1 cellular context compared by ENCODE assay signal in genomic region chr1:205631727-205632373, GRCh38.
TF ChIP-seq lines count a peak whose summit lies in the region.

Gene ELK4 (minus strand): TSS chr1:205632011. CDS start chr1:205623882, 8,129 bp downstream.

TF ChIP-seq in HepG2, 621 proteins besides CTCF, POLR2A, EP300 and RAD21 (continued from another document and continues in another):
- TF ChIP-seq ZNF281 (CRISPR knock-in tag; IDR thresholded peaks at IDR 0.05; ENCODE audit: borderline replicate concordance): peak; percentile 53; the same call in 1 of the 2 replicates
- no peak for TF ChIP-seq ZBTB8A (CRISPR knock-in tag; IDR thresholded peaks at IDR 0.05; ENCODE audit: borderline replicate concordance, low read depth)
- no peak for TF ChIP-seq NCOR1 (IDR thresholded peaks at IDR 0.05; ENCODE audit: borderline replicate concordance, low read length)
- 0 out of 2 replicates have a peak, but pooled peaks have one; percentile 48 for TF ChIP-seq ZNF619 (CRISPR knock-in tag; IDR thresholded peaks at IDR 0.05)
- no peak for TF ChIP-seq ZFP36L1 (CRISPR knock-in tag; IDR thresholded peaks at IDR 0.05)
- TF ChIP-seq PCBP1 (IDR thresholded peaks at IDR 0.05; ENCODE audit: borderline replicate concordance, low read depth, low read length): no peak
- no peak for TF ChIP-seq SNAPC2 (CRISPR knock-in tag; IDR thresholded peaks at IDR 0.05)
- TF ChIP-seq REL (CRISPR knock-in tag; conservative IDR thresholded peaks at IDR 0.05): no peak
- 0 out of 2 replicates have a peak, but pooled peaks have one; percentile 67 for TF ChIP-seq HNRNPL (IDR thresholded peaks at IDR 0.05; ENCODE audit: low read depth, low read length)
- peak; percentile 80; the same call in 1 of the 2 replicates for TF ChIP-seq ZNF350 (CRISPR knock-in tag; IDR thresholded peaks at IDR 0.05; ENCODE audit: borderline replicate concordance, low read depth)
- TF ChIP-seq DRAP1 (CRISPR knock-in tag; IDR thresholded peaks at IDR 0.05): peak; percentile 88
- peak; percentile 46; the same call in 1 of the 2 replicates for TF ChIP-seq THRA (CRISPR knock-in tag; IDR thresholded peaks at IDR 0.05; ENCODE audit: borderline replicate concordance)
- TF ChIP-seq SMAD1 (CRISPR knock-in tag; IDR thresholded peaks at IDR 0.05; ENCODE audit: borderline replicate concordance, low read depth): no peak
- TF ChIP-seq ZNF615 (CRISPR knock-in tag; IDR thresholded peaks at IDR 0.05; ENCODE audit: borderline replicate concordance): no peak
- peak; percentile 92 for TF ChIP-seq KAT8 (CRISPR knock-in tag; IDR thresholded peaks at IDR 0.05)
- peak; percentile 78 for TF ChIP-seq IRF2 (CRISPR knock-in tag; IDR thresholded peaks at IDR 0.05)
- 0 out of 2 replicates have a peak, but pooled peaks have one; percentile 71 for TF ChIP-seq ZNF33B (CRISPR knock-in tag; IDR thresholded peaks at IDR 0.05)
- peak; percentile 56; the same call in 1 of the 2 replicates for TF ChIP-seq IRF9 (CRISPR knock-in tag; IDR thresholded peaks at IDR 0.05; ENCODE audit: borderline replicate concordance)
- TF ChIP-seq HOMEZ (CRISPR knock-in tag; IDR thresholded peaks at IDR 0.05; ENCODE audit: low read depth): no peak
- TF ChIP-seq ZNF224 (CRISPR knock-in tag; IDR thresholded peaks at IDR 0.05): no peak
- no peak for TF ChIP-seq PRPF4 (IDR thresholded peaks at IDR 0.05; ENCODE audit: low read depth, low read length, poor library complexity, severe bottlenecking)
- TF ChIP-seq PBX2 (CRISPR knock-in tag; IDR thresholded peaks at IDR 0.05): no peak
- TF ChIP-seq ZNF234 (CRISPR knock-in tag; conservative IDR thresholded peaks at IDR 0.05): no peak
- no peak for TF ChIP-seq HDAC6 (IDR thresholded peaks at IDR 0.05; ENCODE audit: low read depth, low read length)
- peak; percentile 89 for TF ChIP-seq SP4 (CRISPR knock-in tag; IDR thresholded peaks at IDR 0.05)
- no peak for TF ChIP-seq ZFP62 (CRISPR knock-in tag; IDR thresholded peaks at IDR 0.05)
- TF ChIP-seq TP53 (CRISPR knock-in tag; conservative IDR thresholded peaks at IDR 0.05): no peak
- no peak for TF ChIP-seq NFRKB (IDR thresholded peaks at IDR 0.05)
- peak; percentile 91; the same call in 1 of the 2 replicates for TF ChIP-seq ZZZ3 (CRISPR knock-in tag; IDR thresholded peaks at IDR 0.05; ENCODE audit: borderline replicate concordance)
- peak; percentile 83 for TF ChIP-seq ZBTB14 (CRISPR knock-in tag; IDR thresholded peaks at IDR 0.05)
- peak; percentile 87 for TF ChIP-seq KLF11 (CRISPR knock-in tag; IDR thresholded peaks at IDR 0.05)
- TF ChIP-seq ZMYM2 (CRISPR knock-in tag; IDR thresholded peaks at IDR 0.05): 0 out of 2 replicates have a peak, but pooled peaks have one; percentile 40
- TF ChIP-seq HOXA5 (CRISPR knock-in tag; IDR thresholded peaks at IDR 0.05): peak; percentile 86
- no peak for TF ChIP-seq SRSF9 (IDR thresholded peaks at IDR 0.05; ENCODE audit: borderline replicate concordance, insufficient read depth, low read depth, low read length, poor library complexity, severe bottlenecking)
- peak; percentile 53 for TF ChIP-seq TEAD3 (CRISPR knock-in tag; optimal IDR thresholded peaks at IDR 0.05; ENCODE audit: borderline replicate concordance)
- TF ChIP-seq E2F1 (CRISPR knock-in tag; IDR thresholded peaks at IDR 0.05): no peak; the same call in 1 of the 2 replicates
- TF ChIP-seq ZNF333 (CRISPR knock-in tag; IDR thresholded peaks at IDR 0.05; ENCODE audit: borderline replicate concordance): no peak
- TF ChIP-seq DZIP1 (CRISPR knock-in tag; IDR thresholded peaks at IDR 0.05): no peak
- TF ChIP-seq ZNF720 (CRISPR knock-in tag; IDR thresholded peaks at IDR 0.05): no peak
- no peak for TF ChIP-seq RFX1 (IDR thresholded peaks at IDR 0.05)
- TF ChIP-seq ZC3H13 (CRISPR knock-in tag; IDR thresholded peaks at IDR 0.05): peak; percentile 93
- no peak for TF ChIP-seq MAFF (IDR thresholded peaks at IDR 0.05; ENCODE audit: low read depth, low read length)
- TF ChIP-seq ZNF790 (CRISPR knock-in tag; IDR thresholded peaks at IDR 0.05; ENCODE audit: borderline replicate concordance): no peak
- no peak for TF ChIP-seq ZNF12 (CRISPR knock-in tag; IDR thresholded peaks at IDR 0.05)
- TF ChIP-seq BCLAF1 (IDR thresholded peaks at IDR 0.05): no peak
- 0 out of 2 replicates have a peak, but pooled peaks have one; percentile 19 for TF ChIP-seq ZNF891 (CRISPR knock-in tag; IDR thresholded peaks at IDR 0.05)
- peak; percentile 73 for TF ChIP-seq PHF5A (CRISPR knock-in tag; IDR thresholded peaks at IDR 0.05; ENCODE audit: low read depth, unreplicated experiment)
- TF ChIP-seq U2AF1 (optimal IDR thresholded peaks at IDR 0.05; ENCODE audit: low read depth, low read length): peak; percentile 71
- no peak for TF ChIP-seq ZNF558 (CRISPR knock-in tag; IDR thresholded peaks at IDR 0.05; ENCODE audit: borderline replicate concordance)
- TF ChIP-seq HOXA3 (CRISPR knock-in tag; IDR thresholded peaks at IDR 0.05): peak; percentile 92
- TF ChIP-seq CHD2 (IDR thresholded peaks at IDR 0.05; ENCODE audit: low read depth, low read length): no peak
